ENCODE assay signal across 26 cellular contexts in genomic region chr5:114184006-114184405, GRCh38.
A peak's percentile ranks its signal among the peaks of the same experiment; 100 is the strongest.
DNase-seq lines count a peak whose midpoint lies in the region; ATAC-seq, FAIRE-seq and TF ChIP-seq lines count a peak whose summit lies in the region.
"Had no signal": no experiment of that assay in that cellular context is flagged by ENCODE, and none has a peak within 500 bp of the region (broad histone marks: within the 10 kb centered on the region; RNA-seq: fewer than 3 reads in every experiment).

No MANE protein-coding gene starts in this region.

- no peak for TF ChIP-seq POLR2A in IMR-90 (IDR thresholded peaks at IDR 0.05; ENCODE audit: low read depth, low read length)

- intact Hi-C loops in IMR-90 (cut with micrococcal nuclease): loop anchor here (5.0 kb wide), 1 partner anchor 82 kb away; no protein-coding TSS in a partner anchor

- no peak overlapping the region for H3K14ac ChIP-seq in IMR-90 (replicated peaks; ENCODE audit: low read depth, low read length)

- H3K9ac ChIP-seq in IMR-90 (ENCODE audit: low read depth, low read length): no peak overlapping the region; the same call in 1 of the 2 replicates
- no peak overlapping the region for H3K9ac ChIP-seq in keratinocyte (ENCODE audit: control insufficient read depth, extremely low read depth, insufficient read depth, low read length)
- H3K9ac ChIP-seq: BLaER1 treated with 17β-estradiol and CSF1 and Interleukin-3, amounts not matched to agents 10 nM and 100 nM had no signal

- H3K27me3 ChIP-seq in IMR-90 (ENCODE audit: control insufficient read depth, insufficient read depth, low read length) (no peaks in the 10 kb centered on the region), keratinocyte (ENCODE audit: control insufficient read depth, extremely low read depth, insufficient read depth, low read length) (no peaks in the 10 kb centered on the region)
- H3K27me3 ChIP-seq: BLaER1 treated with 17β-estradiol and CSF1 and Interleukin-3, amounts not matched to agents 10 nM and 100 nM; brain microvascular endothelial cell; heart left ventricle; upper lobe of left lung had no signal

- ATAC-seq in IMR-90 (ENCODE audit: low read depth): peak; percentile 57
- no peak for ATAC-seq in HG02642 (IDR thresholded peaks at IDR 0.05; ENCODE audit: poor library complexity, unreplicated experiment)
- ATAC-seq: activated T-cell treated with anti-CD3 and anti-CD28 coated beads, Interleukin-2, amount 50 U/mL, for 4 hours; lower lobe of right lung; mucosa of descending colon; natural killer cell; psoas muscle; stimulated activated naive B cell treated with anti-CD40 and anti-IgM and Interleukin-4, amounts not matched to agents 10 μg/mL and 1 μg/mL and 100 μg/mL, for 72 hours; T-cell had no signal

- H4K91ac ChIP-seq in IMR-90 (ENCODE audit: insufficient read depth, low read depth, low read length): no peak overlapping the region

- no peak overlapping the region for H3K27ac ChIP-seq in IMR-90 (ENCODE audit: insufficient read depth, low read length)
- no peak overlapping the region for H3K27ac ChIP-seq in keratinocyte (ENCODE audit: control insufficient read depth, insufficient read depth, low read length)
- H3K27ac ChIP-seq: BLaER1 treated with 17β-estradiol and CSF1 and Interleukin-3, amounts not matched to agents 10 nM and 100 nM; brain microvascular endothelial cell; lower lobe of right lung; psoas muscle; upper lobe of left lung had no signal

- no peak overlapping the region for H2BK15ac ChIP-seq in IMR-90 (ENCODE audit: low read depth, low read length)

- peak overlapping the region; percentile 2; the same call in 1 of the 2 replicates for H2BK120ac ChIP-seq in IMR-90 (ENCODE audit: low read depth, low read length)

- BruUV-seq in IMR-90 (replicated peaks; lab: Mats Ljungman, UMichigan): no TSS peak

- WGBS in IMR-90 (ENCODE audit: extremely low coverage in 2 of 2, insufficient read length in 1 of 2), 2 experiments: no CpG with 5 or more reads among the region's 1 CpG

- H3K4me2 ChIP-seq in IMR-90 (ENCODE audit: low read depth, low read length): peak overlapping the region; percentile 54; the same call in 1 of the 2 replicates
- H3K4me2 ChIP-seq in keratinocyte (ENCODE audit: control insufficient read depth, extremely low read depth, insufficient read depth, low read depth, low read length): no peak overlapping the region
- H3K4me2 ChIP-seq: BLaER1 treated with 17β-estradiol and CSF1 and Interleukin-3, amounts not matched to agents 10 nM and 100 nM had no signal

- H3K9me3 ChIP-seq in IMR-90 (ENCODE audit: control insufficient read depth, insufficient read depth, low read length) (no peaks in the 10 kb centered on the region), keratinocyte (ENCODE audit: control insufficient read depth, low read depth, low read length) (no peaks in the 10 kb centered on the region)
- H3K9me3 ChIP-seq: lower lobe of right lung had no signal

- TF ChIP-seq RAD21 in IMR-90 (IDR thresholded peaks at IDR 0.05; ENCODE audit: low read length): no peak

- H3K4me3 ChIP-seq in IMR-90 (ENCODE audit: insufficient read depth, low read depth, low read length): no peak overlapping the region
- H3K4me3 ChIP-seq in astrocyte of the spinal cord (ENCODE audit: low read depth, low read length): no peak overlapping the region
- no peak overlapping the region for H3K4me3 ChIP-seq in keratinocyte (ENCODE audit: control insufficient read depth in 2 of 3, extremely low read depth in 1 of 3, insufficient read depth in 2 of 3, low read depth in 1 of 3, low read length in 3 of 3)
- H3K4me3 ChIP-seq: BLaER1 treated with 17β-estradiol and CSF1 and Interleukin-3, amounts not matched to agents 10 nM and 100 nM; heart left ventricle; lower lobe of right lung; mucosa of descending colon; psoas muscle; upper lobe of left lung had no signal

- H3K36me3 ChIP-seq in IMR-90 (ENCODE audit: control insufficient read depth, insufficient read depth, low read length) (no peaks in the 10 kb centered on the region), keratinocyte (ENCODE audit: control insufficient read depth in 2 of 2, extremely low read depth in 1 of 2, insufficient read depth in 2 of 2, low read length in 2 of 2) (no peaks in the 10 kb centered on the region)
- H3K36me3 ChIP-seq: BLaER1 treated with 17β-estradiol and CSF1 and Interleukin-3, amounts not matched to agents 10 nM and 100 nM; brain microvascular endothelial cell; heart left ventricle; lower lobe of right lung; upper lobe of left lung had no signal

- peak overlapping the region; percentile 66 for H2BK5ac ChIP-seq in IMR-90 (ENCODE audit: low read depth, low read length, poor library complexity, severe bottlenecking)

- H3K9me1 ChIP-seq in IMR-90 (ENCODE audit: insufficient read depth, low read length) (no peaks in the 10 kb centered on the region), keratinocyte (ENCODE audit: control insufficient read depth, extremely low read depth, insufficient read depth, low read length) (no peaks in the 10 kb centered on the region)

- peak overlapping the region; percentile 95; the same call in 1 of the 2 replicates for H4K5ac ChIP-seq in IMR-90 (ENCODE audit: low read depth, low read length)

- H3K4me1 ChIP-seq in IMR-90 (ENCODE audit: control insufficient read depth, insufficient read depth, low read length) (peaks cover 3% of the 10 kb centered on the region), keratinocyte (ENCODE audit: control insufficient read depth, extremely low read depth, insufficient read depth, low read length) (peaks cover 18% of the 10 kb centered on the region)
- H3K4me1 ChIP-seq: lower lobe of right lung, psoas muscle, upper lobe of left lung had no signal

- H3K79me1 ChIP-seq in IMR-90 (ENCODE audit: low read depth in 1 of 2, low read length in 2 of 2): no peaks in the 10 kb centered on the region

- no peak overlapping the region for H2AK9ac ChIP-seq in IMR-90 (replicated peaks; ENCODE audit: low read depth, low read length, poor library complexity)

- POLR2A ChIA-PET in IMR-90 (lab: Charles Lee; ENCODE audit: unreplicated experiment): no interaction called here

- H2AK5ac ChIP-seq in IMR-90 (ENCODE audit: low read depth, low read length): no peak overlapping the region

- no peak overlapping the region for H3K23ac ChIP-seq in IMR-90 (ENCODE audit: low read depth, low read length)

- in situ Hi-C loops in IMR-90 (cut with MboI; ENCODE audit: low sequenced_read_pairs): no loop called here
- in situ Hi-C loops in astrocyte of the spinal cord (cut with HindIII; ENCODE audit: low sequenced_read_pairs): no loop called here

- H2AFZ ChIP-seq in IMR-90 (replicated peaks; ENCODE audit: low read length, poor library complexity): no peak overlapping the region
- no peak overlapping the region for H2AFZ ChIP-seq in keratinocyte (ENCODE audit: control insufficient read depth, low read length)

- CTCF ChIA-PET in IMR-90 (lab: Yijun Ruan, JAX): interaction anchor here (0.7 kb wide), 1 partner anchor 521 kb away, joined by 4 read pairs; no protein-coding TSS in a partner anchor

- H3K56ac ChIP-seq in IMR-90 (ENCODE audit: extremely low read depth, insufficient read depth, low read length): no peak overlapping the region

- FAIRE-seq in keratinocyte (lab: Jason Lieb, UNC): peak; percentile 58
- FAIRE-seq: GM12892 had no signal

- no peaks in the 10 kb centered on the region for H3K79me2 ChIP-seq in keratinocyte (ENCODE audit: control insufficient read depth, insufficient read depth, low read length)

- H4K8ac ChIP-seq in IMR-90 (ENCODE audit: low read depth in 2 of 2, low read length in 2 of 2): peak overlapping the region in 1 of 2 experiments; percentile 12; a peak in 1 of 4 replicates

- peak overlapping the region; percentile 82; the same call in 1 of the 2 replicates for H3K18ac ChIP-seq in IMR-90 (ENCODE audit: low read depth, low read length)

- H2BK20ac ChIP-seq in IMR-90 (ENCODE audit: low read depth, low read length): no peak overlapping the region

- TF ChIP-seq CTCF in IMR-90 (conservative IDR thresholded peaks at IDR 0.05; ENCODE audit: low read depth, low read length) (no peak), astrocyte of the spinal cord (IDR thresholded peaks at IDR 0.05; ENCODE audit: low read depth, low read length) (no peak), keratinocyte (optimal IDR thresholded peaks at IDR 0.05 in 1 of 3, IDR thresholded peaks at IDR 0.05 in 1 of 3, conservative IDR thresholded peaks at IDR 0.05 in 1 of 3; ENCODE audit: extremely low read depth in 1 of 3, insufficient read depth in 2 of 3, low read length in 3 of 3) (no peak)

- DNase-seq in EL (peak; percentile 69), IMR-90 (peak; percentile 25), astrocyte of the spinal cord (ENCODE audit: low read depth, low spot score) (peak; percentile 29), keratinocyte (ENCODE audit: low read depth, low spot score) (peak; percentile 15), anterior cingulate cortex (lab: John Stamatoyannopoulos, UW) (no peak)
- DNase-seq in stimulated activated CD8-positive, alpha-beta memory T cell treated with anti-CD3 and anti-CD28 coated beads, Interleukin-4, amount 100 ng/mL, for 48 hours: no peak
- DNase-seq: activated CD4-positive, alpha-beta T cell treated with anti-CD3 and anti-CD28 coated beads, Interleukin-2, amount 50 U/mL, for 1 hour; activated CD4-positive, CD25-positive, alpha-beta regulatory T cell; activated gamma-delta T cell treated with Interleukin-2 at 50 U/mL for 16 hours; activated T-cell treated with anti-CD3 and anti-CD28 coated beads, Interleukin-2, amount 50 U/mL, for 4 hours; brain microvascular endothelial cell; effector CD4-positive, alpha-beta T cell; heart left ventricle; lower lobe of right lung; mucosa of descending colon; natural killer cell; NCI-H1048; NCI-H1694; occipital lobe; psoas muscle; stimulated activated naive B cell treated with anti-CD40 and anti-IgM and Interleukin-4, amounts not matched to agents 10 μg/mL and 1 μg/mL and 100 μg/mL, for 72 hours; T-cell; upper lobe of left lung had no signal

- no peaks in the 10 kb centered on the region for H4K20me1 ChIP-seq in IMR-90 (ENCODE audit: insufficient read depth, low read length)
- H4K20me1 ChIP-seq in keratinocyte (ENCODE audit: control insufficient read depth, extremely low read depth, insufficient read depth, low read length): no peaks in the 10 kb centered on the region
- H4K20me1 ChIP-seq: BLaER1 treated with 17β-estradiol and CSF1 and Interleukin-3, amounts not matched to agents 10 nM and 100 nM had no signal

- dilution Hi-C loops in IMR-90 (cut with HindIII; ENCODE audit: low sequenced_read_pairs, unreplicated experiment) (no loop called here), keratinocyte (cut with MboI; ENCODE audit: extremely low pct_ligation_motif_present, low sequenced_read_pairs) (no loop called here)

- H3K4ac ChIP-seq in IMR-90 (ENCODE audit: low read depth, low read length): no peak overlapping the region; the same call in 1 of the 2 replicates

TF ChIP-seq in IMR-90, 13 proteins besides CTCF, POLR2A, EP300 and RAD21 (continues in another document):
- TF ChIP-seq FOS (IDR thresholded peaks at IDR 0.05; ENCODE audit: low read depth, low read length): no peak

Comparison
In these comparisons a context has a peak if more than half of its experiments do, and no peak if none do; other contexts are left out.
1. DNase-seq: peak in EL (single experiment), IMR-90 (single experiment), astrocyte of the spinal cord (single experiment) and keratinocyte (single experiment); none in anterior cingulate cortex (0 of 58) and stimulated activated CD8-positive, alpha-beta memory T cell treated with anti-CD3 and anti-CD28 coated beads, Interleukin-4, amount 100 ng/mL, for 48 hours (single experiment).